Comparison of ENCODE assay signal across 11 cellular contexts in the genomic region with DNA sequence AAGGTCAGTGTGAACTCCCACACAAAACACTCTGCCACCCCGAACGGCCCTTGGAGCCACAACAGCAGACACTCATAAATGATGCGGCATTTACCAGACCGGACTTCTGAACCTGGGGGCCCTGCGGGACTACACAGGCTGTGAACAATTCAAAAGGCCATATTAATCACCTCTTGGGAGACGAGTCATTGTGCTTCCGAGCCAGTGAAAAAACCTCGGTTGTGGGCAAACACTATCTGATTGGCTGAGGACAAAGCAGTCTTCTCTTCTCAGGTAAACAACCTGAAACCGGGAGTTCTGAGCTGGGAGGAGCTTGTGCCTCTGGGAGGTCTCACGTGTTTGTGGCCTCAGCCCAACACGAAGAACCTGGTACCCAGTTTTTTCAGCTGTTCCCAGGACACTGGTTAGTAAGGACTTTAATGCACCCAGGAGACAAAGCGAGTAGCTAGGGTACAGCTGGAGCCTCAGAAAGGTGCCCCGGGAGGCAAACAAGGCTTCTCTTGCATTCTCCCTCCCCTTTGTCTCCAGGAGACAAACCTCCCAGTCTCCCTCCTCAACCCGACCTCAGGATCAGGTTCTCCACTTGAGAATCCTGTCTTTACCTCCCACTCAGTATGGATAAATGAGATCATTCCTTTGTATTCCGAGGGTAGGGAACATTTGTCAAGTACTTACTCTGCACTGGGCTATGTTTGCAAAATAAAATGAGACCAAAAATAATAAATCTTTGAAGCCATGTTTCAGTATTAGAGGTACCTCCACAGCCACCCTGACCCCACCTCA. TPM values are rescaled to one million over a fixed set of nuclear protein-coding genes. Genes with fewer than 3 reads are reported as not detected.
A peak's percentile ranks its signal among the peaks of the same experiment; 100 is the strongest.
DNase-seq lines count a peak whose midpoint lies in the region; ATAC-seq, FAIRE-seq and TF ChIP-seq lines count a peak whose summit lies in the region.
"Had no signal": no experiment of that assay in that cellular context is flagged by ENCODE, and none has a peak within 500 bp of the region (broad histone marks: within the 10 kb centered on the region; RNA-seq: fewer than 3 reads in every experiment).

No MANE protein-coding gene starts in this region.

- in situ Hi-C loops in transverse colon (cut with MboI; ENCODE audit: low pct_ligation_motif_present in 1 of 4, low pct_unique_long_range_greater_than_20kb in 1 of 4, low sequenced_read_pairs in 3 of 4), result no loop called here

- TF ChIP-seq CTCF in heart left ventricle (IDR thresholded peaks at IDR 0.05) (no peak), transverse colon (IDR thresholded peaks at IDR 0.05) (no peak)

- no peaks in the 10 kb centered on the region for H3K4me1 Mint-ChIP-seq in stimulated activated memory B cell treated with anti-CD40 and anti-IgM and Interleukin-4, amounts not matched to agents 10 μg/mL and 1 μg/mL and 100 μg/mL, for 72 hours

- H3K27me3 ChIP-seq in heart left ventricle, result peaks cover 0 to 5% (median 0%) of the 10 kb centered on the region in 9 donors
- peaks cover 3% of the 10 kb centered on the region for H3K27me3 ChIP-seq in transverse colon

- H3K9me3 Mint-ChIP-seq in stimulated activated memory B cell treated with anti-CD40 and anti-IgM and Interleukin-4, amounts not matched to agents 10 μg/mL and 1 μg/mL and 100 μg/mL, for 72 hours, result peaks cover 3% of the 10 kb centered on the region

- no peak for TF ChIP-seq POLR2A in heart left ventricle (IDR thresholded peaks at IDR 0.05)
- no peak for TF ChIP-seq POLR2A in transverse colon (IDR thresholded peaks at IDR 0.05)

- H3K4me3 Mint-ChIP-seq in stimulated activated memory B cell treated with anti-CD40 and anti-IgM and Interleukin-4, amounts not matched to agents 10 μg/mL and 1 μg/mL and 100 μg/mL, for 72 hours, result no peak overlapping the region

- H3K36me3 Mint-ChIP-seq in stimulated activated memory B cell treated with anti-CD40 and anti-IgM and Interleukin-4, amounts not matched to agents 10 μg/mL and 1 μg/mL and 100 μg/mL, for 72 hours, result no peaks in the 10 kb centered on the region

- H3K36me3 ChIP-seq in heart left ventricle (peaks cover 0 to 30% (median 11%) of the 10 kb centered on the region in 9 donors), transverse colon (no peaks in the 10 kb centered on the region)

- H3K27ac ChIP-seq in heart left ventricle, result peak overlapping the region; percentile 31 to 76 (median 52)
- H3K27ac ChIP-seq in transverse colon, result no peak overlapping the region
- H3K27ac ChIP-seq: KMS-11 had no signal

- DNase-seq in heart left ventricle, result no peak
- DNase-seq in left cardiac atrium, result no peak
- DNase-seq in RCC 7860 (ENCODE audit: low spot score), result peak; percentile 40
- DNase-seq in islet precursor cell, result peak; percentile 93
- peak; percentile 22 for DNase-seq in transverse colon
- no peak for DNase-seq in hepatic stellate cell (ENCODE audit: low spot score)
- DNase-seq: stimulated activated naive CD4-positive, alpha-beta T cell treated with Interleukin-2 at 50 U/mL for 16 hours had no signal

- H3K4me1 ChIP-seq in heart left ventricle (peaks cover 2 to 94% (median 56%) of the 10 kb centered on the region in 12 donors), transverse colon (peaks cover 3 to 34% (median 6%) of the 10 kb centered on the region in 4 donors)

- ATAC-seq in heart left ventricle, result no peak
- ATAC-seq in left cardiac atrium, result no peak
- ATAC-seq in stimulated activated memory B cell treated with anti-CD40 and anti-IgM and Interleukin-4, amounts not matched to agents 10 μg/mL and 1 μg/mL and 100 μg/mL, for 72 hours, result no peak
- ATAC-seq in GM19467 (IDR thresholded peaks at IDR 0.05; ENCODE audit: unreplicated experiment), result no peak

- FAIRE-seq in RCC 7860 (lab: Jason Lieb, UNC), result no peak

- TF ChIP-seq EP300 in transverse colon (IDR thresholded peaks at IDR 0.05; ENCODE audit: low read depth), result no peak

- no peak overlapping the region for H3K27ac Mint-ChIP-seq in stimulated activated memory B cell treated with anti-CD40 and anti-IgM and Interleukin-4, amounts not matched to agents 10 μg/mL and 1 μg/mL and 100 μg/mL, for 72 hours

- intact Hi-C loops in heart left ventricle (cut with DNase I), result no loop called here
- intact Hi-C loops in left cardiac atrium (cut with DNase I), result no loop called here
- intact Hi-C loops in transverse colon (cut with DNase I; ENCODE audit: low total_unique reads), result no loop called here

- no peaks in the 10 kb centered on the region for H3K9me3 ChIP-seq in heart left ventricle
- H3K9me3 ChIP-seq in transverse colon, result no peaks in the 10 kb centered on the region

- H3K4me3 ChIP-seq in heart left ventricle (no peak overlapping the region), transverse colon (no peak overlapping the region)

- 48 to 53% (median 51%) methylated on average over 12 to 15 of the region's 15 CpGs for whole genome bisulfite sequencing in heart left ventricle, 4 donors
- 25 to 43% methylated on average over 4 to 15 of the region's 15 CpGs for WGBS in transverse colon (ENCODE audit: low coverage in 1 of 2), 2 donors

- peaks cover 72% of the 10 kb centered on the region for H3K27me3 Mint-ChIP-seq in stimulated activated memory B cell treated with anti-CD40 and anti-IgM and Interleukin-4, amounts not matched to agents 10 μg/mL and 1 μg/mL and 100 μg/mL, for 72 hours

RNA-seq across cellular contexts. Expression of a gene that starts 35.2 kb away (rescaled TPM):
- total RNA-seq in heart left ventricle, result 100 to 1,000 TPM; 187 to 503 (median 258) TPM
- 100 to 1,000 TPM; 125 to 215 TPM for polyA plus RNA-seq in heart left ventricle
- 100 to 1,000 TPM; 241 to 483 TPM for total RNA-seq in left cardiac atrium
- total RNA-seq in transverse colon, result 10 to 100 TPM; 31.3 to 71.2 (median 51.5) TPM
- polyA plus RNA-seq: neural cell had no signal

Comparison
In these comparisons a context has a peak if more than half of its experiments do, and no peak if none do; other contexts are left out.
1. DNase-seq: peak in RCC 7860 (single experiment), islet precursor cell (single experiment) and transverse colon (single experiment); none in heart left ventricle (0 of 5), left cardiac atrium (single experiment) and hepatic stellate cell (single experiment).
2. H3K27ac ChIP-seq: peak in heart left ventricle (12 of 12); none in transverse colon (0 of 4).